27 cellular contexts compared by ENCODE assay signal in genomic region chr6:71852951-71853350, GRCh38. TPM values are rescaled to one million over a fixed set of nuclear protein-coding genes. Genes with fewer than 3 reads are reported as not detected.
"Had no signal": no experiment of that assay in that cellular context is flagged by ENCODE, and none has a peak within 500 bp of the region (broad histone marks: within the 10 kb centered on the region; RNA-seq: fewer than 3 reads in every experiment).

No MANE protein-coding gene starts in this region.

- DNase-seq: activated CD4-positive, alpha-beta T cell treated with anti-CD3 and anti-CD28 coated beads for 4 hours; activated CD4-positive, alpha-beta T cell treated with anti-CD3 and anti-CD28 coated beads, Interleukin-2, amount 50 U/mL, for 4 hours; activated CD8-positive, alpha-beta memory T cell treated with anti-CD3 and anti-CD28 coated beads, Interleukin-2, amount 50 U/mL, for 48 hours; activated CD8-positive, alpha-beta T cell treated with anti-CD3 and anti-CD28 coated beads, Interleukin-2, amount 10 ng/mL, durations not matched to agents 7 days and 5 days; activated effector memory CD4-positive, alpha-beta T cell treated with Interleukin-2 at 50 U/mL for 16 hours; activated naive CD4-positive, alpha-beta T cell treated with Interleukin-2 at 50 U/mL for 16 hours; activated T-cell treated with anti-CD3 and anti-CD28 coated beads, Interleukin-2, amount 50 U/mL, for 1 hour; amygdala; NCI-H1092; NCI-H1930; NCI-H2107; NCI-H2171 treated with DMSO at 0.1 percent for 48 hours; NCI-H226; NCI-H526; PC-3; SHP77; SW 1271 had no signal

- H3K27ac Mint-ChIP-seq: activated CD8-positive, alpha-beta T cell treated with anti-CD3 and anti-CD28 coated beads, Interleukin-2, amount 10 ng/mL, durations not matched to agents 7 days and 5 days; activated naive CD8-positive, alpha-beta T cell; brain had no signal

- H3K36me3 Mint-ChIP-seq: activated naive CD8-positive, alpha-beta T cell; brain had no signal

- H3K4me3 Mint-ChIP-seq: activated CD8-positive, alpha-beta T cell treated with anti-CD3 and anti-CD28 coated beads, Interleukin-2, amount 10 ng/mL, durations not matched to agents 7 days and 5 days; activated naive CD8-positive, alpha-beta T cell; brain; central memory CD8-positive, alpha-beta T cell had no signal

- FAIRE-seq: astrocyte, RCC 7860 had no signal

- ATAC-seq: activated CD4-positive, CD25-positive, alpha-beta regulatory T cell treated with anti-CD3 and anti-CD28 coated beads, Interleukin-2, amount 50 U/mL, for 24 hours; activated CD8-positive, alpha-beta T cell treated with anti-CD3 and anti-CD28 coated beads, Interleukin-2, amount 10 ng/mL, durations not matched to agents 7 days and 5 days; PC-3; SK-N-SH treated with all-trans-retinoic acid at 6 μM for 48 hours had no signal

- H3K27me3 ChIP-seq: SJSA1 had no signal

- H3K27ac ChIP-seq: SJSA1 had no signal

- H3K4me3 ChIP-seq: SJSA1 had no signal

- H3K9me3 Mint-ChIP-seq: brain had no signal

- H3K36me3 ChIP-seq: SJSA1 had no signal

- H3K4me1 Mint-ChIP-seq: brain; central memory CD8-positive, alpha-beta T cell had no signal

- H3K4me1 ChIP-seq: SJSA1 had no signal

- H3K27me3 Mint-ChIP-seq: activated naive CD8-positive, alpha-beta T cell; central memory CD8-positive, alpha-beta T cell had no signal

RNA-seq across cellular contexts. Expression of gene RIMS1, which starts 33.4 kb away (rescaled TPM):
- total RNA-seq: activated CD8-positive, alpha-beta T cell treated with anti-CD3 and anti-CD28 coated beads, Interleukin-2, amount 10 ng/mL, durations not matched to agents 7 days and 5 days; MCF 10A; T-helper 1 cell treated with Interleukin-12 subunit alpha and Interleukin-12 subunit beta and Interleukin-4 antibody, amounts not matched to agents 30 ng/mL and 1 ng/mL, for 36 hours had no signal
